Comparison of ENCODE assay signal across 9 cellular contexts in genomic region chr14:53109028-53109687, GRCh38. TPM values are rescaled to one million over a fixed set of nuclear protein-coding genes. Genes with fewer than 3 reads are reported as not detected.
DNase-seq lines count a peak whose midpoint lies in the region; ATAC-seq and TF ChIP-seq lines count a peak whose summit lies in the region.
"Had no signal": no experiment of that assay in that cellular context is flagged by ENCODE, and none has a peak within 500 bp of the region (broad histone marks: within the 10 kb centered on the region; RNA-seq: fewer than 3 reads in every experiment).

No MANE protein-coding gene starts in this region.

- peaks cover 6% of the 10 kb centered on the region for H3K4me1 Mint-ChIP-seq in CD4-positive, alpha-beta T cell (ENCODE audit: low read depth)
- peaks cover 24% of the 10 kb centered on the region for H3K4me1 Mint-ChIP-seq in stimulated activated naive CD8-positive, alpha-beta T cell treated with anti-CD3 and anti-CD28 coated beads, Interleukin-15, amount 100 ng/mL, for 72 hours

- intact Hi-C loops in CD4-positive, alpha-beta T cell (cut with DNase I, micrococcal nuclease): loop anchor here (2.0 kb wide), 2 partner anchors 42 to 44 kb away; partner anchors contain the start of gene DDHD1 (in 1 of the 2)
- intact Hi-C loops in left colon (cut with DNase I, micrococcal nuclease): no loop called here

- no peaks in the 10 kb centered on the region for H3K36me3 Mint-ChIP-seq in CD4-positive, alpha-beta T cell (ENCODE audit: low read depth)

- no peak for TF ChIP-seq CTCF in CD4-positive, alpha-beta T cell (IDR thresholded peaks at IDR 0.05)

- peak; percentile 82 for ATAC-seq in CD4-positive, alpha-beta T cell (ENCODE audit: poor library complexity)
- ATAC-seq in GM19397 (IDR thresholded peaks at IDR 0.05; ENCODE audit: unreplicated experiment): peak; percentile 85
- peak; percentile 59 for ATAC-seq in HG03469 (IDR thresholded peaks at IDR 0.05; ENCODE audit: unreplicated experiment)
- peak; percentile 31 for ATAC-seq in left colon
- ATAC-seq in stimulated activated naive CD8-positive, alpha-beta T cell treated with anti-CD3 and anti-CD28 coated beads, Interleukin-15, amount 100 ng/mL, for 72 hours: peak; percentile 93

- no peaks in the 10 kb centered on the region for H3K27me3 Mint-ChIP-seq in CD4-positive, alpha-beta T cell
- H3K27me3 Mint-ChIP-seq in stimulated activated naive CD8-positive, alpha-beta T cell treated with anti-CD3 and anti-CD28 coated beads, Interleukin-15, amount 100 ng/mL, for 72 hours: no peaks in the 10 kb centered on the region

- H3K4me3 Mint-ChIP-seq in CD4-positive, alpha-beta T cell: no peak overlapping the region
- no peak overlapping the region for H3K4me3 Mint-ChIP-seq in stimulated activated naive CD8-positive, alpha-beta T cell treated with anti-CD3 and anti-CD28 coated beads, Interleukin-15, amount 100 ng/mL, for 72 hours

- POLR2A ChIA-PET in CD4-positive, alpha-beta T cell (lab: Charles Lee): interaction anchor here (0.7 to 8.8 kb wide), 14 partner anchors 8 to 557 kb away, joined by 3 to 179 read pairs (median 4); partner anchors contain the start of genes DDHD1, GPR137C and TXNDC16

- H3K9me3 ChIP-seq in CD4-positive, alpha-beta T cell (ENCODE audit: control insufficient read depth, low read length): no peaks in the 10 kb centered on the region

- peaks cover 2% of the 10 kb centered on the region for H3K9me3 Mint-ChIP-seq in CD4-positive, alpha-beta T cell
- H3K9me3 Mint-ChIP-seq in stimulated activated naive CD8-positive, alpha-beta T cell treated with anti-CD3 and anti-CD28 coated beads, Interleukin-15, amount 100 ng/mL, for 72 hours: no peaks in the 10 kb centered on the region

- H3K27me3 ChIP-seq in CD4-positive, alpha-beta T cell (ENCODE audit: control insufficient read depth, insufficient read depth, low read length): no peaks in the 10 kb centered on the region

- peak; percentile 16 to 56 (median 27) for DNase-seq in CD4-positive, alpha-beta T cell
- DNase-seq in activated CD4-positive, alpha-beta T cell treated with anti-CD3 and anti-CD28 coated beads for 1 hour: peak; percentile 26
- DNase-seq in left colon: peak in 1 of 2 donors; percentile 39
- DNase-seq in stimulated activated naive CD8-positive, alpha-beta T cell treated with anti-CD3 and anti-CD28 coated beads, Interleukin-15, amount 100 ng/mL, for 72 hours: peak; percentile 52 to 68
- no peak for DNase-seq in islet precursor cell
- no peak for DNase-seq in NCI-H774 (lab: John Stamatoyannopoulos, UW)

- peak overlapping the region; percentile 63 for H3K27ac ChIP-seq in CD4-positive, alpha-beta T cell (ENCODE audit: low read depth, low read length)
- H3K27ac ChIP-seq: epithelial cell of prostate had no signal

- H3K27ac Mint-ChIP-seq in CD4-positive, alpha-beta T cell: no peak overlapping the region
- H3K27ac Mint-ChIP-seq in stimulated activated naive CD8-positive, alpha-beta T cell treated with anti-CD3 and anti-CD28 coated beads, Interleukin-15, amount 100 ng/mL, for 72 hours: no peak overlapping the region

- CTCF ChIA-PET in CD4-positive, alpha-beta T cell (lab: Charles Lee): interaction anchor here (1.3 kb wide), 1 partner anchor 43 kb away, joined by 9 read pairs; the partner anchor contains the start of gene DDHD1

RNA-seq across cellular contexts. Expression of gene DDHD1, which starts 44.0 kb away (rescaled TPM):
- 10 to 100 TPM; 42.5 to 44.5 TPM for total RNA-seq in CD4-positive, alpha-beta T cell
- 10 to 100 TPM in 1 of 2 donors, 1 to 10 TPM in 1; 9.0 to 10.1 TPM for total RNA-seq in left colon

Comparison
In these comparisons a context has a peak if more than half of its experiments do, and no peak if none do; other contexts are left out.
1. ATAC-seq: peak in every context shown above with its lines; median percentile 93 in stimulated activated naive CD8-positive, alpha-beta T cell treated with anti-CD3 and anti-CD28 coated beads, Interleukin-15, amount 100 ng/mL, for 72 hours; 85 in GM19397; 82 in CD4-positive, alpha-beta T cell; 59 in HG03469; 31 in left colon.
2. DNase-seq: peak in CD4-positive, alpha-beta T cell (10 of 10), activated CD4-positive, alpha-beta T cell treated with anti-CD3 and anti-CD28 coated beads for 1 hour (single experiment) and stimulated activated naive CD8-positive, alpha-beta T cell treated with anti-CD3 and anti-CD28 coated beads, Interleukin-15, amount 100 ng/mL, for 72 hours (2 of 2); none in islet precursor cell (single experiment) and NCI-H774 (single experiment).
3. intact Hi-C loops: an anchor here in CD4-positive, alpha-beta T cell (2.0 kb wide); none called in left colon.